9 cellular contexts compared by ENCODE assay signal in the genomic region with DNA sequence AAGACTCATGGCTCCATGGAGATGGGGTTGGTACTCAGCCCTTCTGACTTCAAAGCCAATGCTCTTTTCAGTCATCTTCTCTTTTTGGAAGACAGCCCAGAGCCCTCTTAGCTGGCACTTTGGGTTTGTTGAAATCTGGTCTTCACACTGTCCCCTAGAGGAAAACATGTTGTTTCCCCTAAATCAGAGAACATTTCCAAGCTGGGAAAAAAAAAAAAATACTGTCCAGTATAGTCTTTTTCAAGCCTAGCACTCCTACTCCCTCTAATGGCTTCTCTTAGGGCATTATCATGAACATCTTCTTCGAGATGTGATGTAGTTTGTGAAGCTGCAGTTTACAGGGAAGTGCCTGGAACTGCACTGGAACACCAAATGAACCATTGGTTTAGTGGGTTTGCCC. TPM values are rescaled to one million over a fixed set of nuclear protein-coding genes. Genes with fewer than 3 reads are reported as not detected.
DNase-seq lines count a peak whose midpoint lies in the region; ATAC-seq and TF ChIP-seq lines count a peak whose summit lies in the region.
"Had no signal": no experiment of that assay in that cellular context is flagged by ENCODE, and none has a peak within 500 bp of the region (broad histone marks: within the 10 kb centered on the region; RNA-seq: fewer than 3 reads in every experiment).

No MANE protein-coding gene starts in this region.

- H3K9me2 ChIP-seq in GM23338 (ENCODE audit: insufficient read depth): no peaks in the 10 kb centered on the region
- H3K9me2 ChIP-seq in hepatocyte (replicated peaks; ENCODE audit: insufficient read depth): no peaks in the 10 kb centered on the region

- no peak overlapping the region for H3K27ac Mint-ChIP-seq in GM23338

- WGBS in hepatocyte (ENCODE audit: low lambda C conversion rate, missing lambda C conversion rate): 0% methylated on average over 1 of the region's 1 CpG

- in situ Hi-C loops in ACHN (cut with HindIII; ENCODE audit: low pct_ligation_motif_present, low pct_unique_long_range_greater_than_20kb, low sequenced_read_pairs): no loop called here
- in situ Hi-C loops in SK-MEL-5 (cut with HindIII; ENCODE audit: low pct_unique_long_range_greater_than_20kb, low sequenced_read_pairs): no loop called here

- no peak overlapping the region for H3K4me2 ChIP-seq in GM23338
- H3K4me2 ChIP-seq in hepatocyte: no peak overlapping the region

- peak; percentile 62 for DNase-seq in ACHN
- DNase-seq in GM23338 (ENCODE audit: low spot score): peak; percentile 43
- peak; percentile 76 for DNase-seq in SK-MEL-5 (ENCODE audit: low read depth, low spot score)
- DNase-seq in hepatocyte (ENCODE audit: low spot score): peak; percentile 49
- no peak for DNase-seq in GM19240 (ENCODE audit: insufficient read length, low spot score)
- no peak for DNase-seq in DMS153 (lab: John Stamatoyannopoulos, UW)

- H3K27ac ChIP-seq in GM23338 (ENCODE audit: low read depth): no peak overlapping the region
- H3K27ac ChIP-seq in hepatocyte: no peak overlapping the region

- no peak overlapping the region for H3K4me3 Mint-ChIP-seq in GM23338

- H3K36me3 ChIP-seq in GM23338 (ENCODE audit: insufficient read depth): no peaks in the 10 kb centered on the region
- no peaks in the 10 kb centered on the region for H3K36me3 ChIP-seq in hepatocyte (replicated peaks; ENCODE audit: insufficient read depth, low read depth)

- H3K4me1 ChIP-seq in GM23338 (ENCODE audit: insufficient read depth) (peaks cover 29% of the 10 kb centered on the region), hepatocyte (ENCODE audit: insufficient read depth) (peaks cover 11% of the 10 kb centered on the region)

- 0 out of 2 replicates have a peak, but pooled peaks cover 3% of the 10 kb centered on the region for H3F3A ChIP-seq in GM23338 (replicated peaks; ENCODE audit: low read depth)

- no peak overlapping the region for H3K4me3 ChIP-seq in GM23338
- no peak overlapping the region for H3K4me3 ChIP-seq in hepatocyte

- peaks cover 17% of the 10 kb centered on the region for H3K27me3 Mint-ChIP-seq in GM23338 (ENCODE audit: insufficient read depth, low read depth, poor library complexity)

- H3K4me1 Mint-ChIP-seq in GM23338: peaks cover 34% of the 10 kb centered on the region

- peaks cover 15% of the 10 kb centered on the region for H3K79me2 ChIP-seq in GM23338 (replicated peaks; ENCODE audit: insufficient read depth)
- peaks cover 18% of the 10 kb centered on the region for H3K79me2 ChIP-seq in hepatocyte

- no peaks in the 10 kb centered on the region; the same call in 2 of the 3 replicates for H3K9me3 Mint-ChIP-seq in GM23338

- TF ChIP-seq CTCF in GM23338 (conservative IDR thresholded peaks at IDR 0.05; ENCODE audit: low read depth in 2 of 2) (peak; percentile 41 to 42; a peak in 3 of 4 replicates), hepatocyte (IDR thresholded peaks at IDR 0.05; ENCODE audit: poor library complexity) (peak; percentile 58)

- H2AFZ ChIP-seq in GM23338 (peak overlapping the region; percentile 20; the same call in 1 of the 2 replicates), hepatocyte (no peak overlapping the region)

- H3K27me3 ChIP-seq in GM23338 (ENCODE audit: insufficient read depth) (no peaks in the 10 kb centered on the region), hepatocyte (no peaks in the 10 kb centered on the region)

- no peak for ATAC-seq in GM23338
- ATAC-seq in GM21786 (IDR thresholded peaks at IDR 0.05; ENCODE audit: unreplicated experiment): no peak
- ATAC-seq in HG03442 (IDR thresholded peaks at IDR 0.05; ENCODE audit: unreplicated experiment): no peak

- no peaks in the 10 kb centered on the region for H3K9me3 ChIP-seq in hepatocyte (ENCODE audit: low read depth)

- no peaks in the 10 kb centered on the region for H4K20me1 ChIP-seq in GM23338 (replicated peaks; ENCODE audit: insufficient read depth)
- H4K20me1 ChIP-seq in hepatocyte (ENCODE audit: insufficient read depth, poor library complexity, severe bottlenecking): peaks cover 15% of the 10 kb centered on the region

- H3K36me3 Mint-ChIP-seq in GM23338 (ENCODE audit: low read depth): peaks cover 10% of the 10 kb centered on the region; the same call in 2 of the 3 replicates

TF ChIP-seq in GM23338, 12 proteins besides CTCF, POLR2A, EP300 and RAD21 (continues in another document):
- TF ChIP-seq CREB1 (CRISPR knock-in tag; IDR thresholded peaks at IDR 0.05; ENCODE audit: low read depth): no peak
- TF ChIP-seq POLR2AphosphoS5 (IDR thresholded peaks at IDR 0.05; ENCODE audit: low read depth): no peak
- TF ChIP-seq EZH2phosphoT487 (IDR thresholded peaks at IDR 0.05; ENCODE audit: unreplicated experiment): no peak
- TF ChIP-seq ZNF114 (CRISPR knock-in tag; IDR thresholded peaks at IDR 0.05): no peak
- TF ChIP-seq, protein P1, sequence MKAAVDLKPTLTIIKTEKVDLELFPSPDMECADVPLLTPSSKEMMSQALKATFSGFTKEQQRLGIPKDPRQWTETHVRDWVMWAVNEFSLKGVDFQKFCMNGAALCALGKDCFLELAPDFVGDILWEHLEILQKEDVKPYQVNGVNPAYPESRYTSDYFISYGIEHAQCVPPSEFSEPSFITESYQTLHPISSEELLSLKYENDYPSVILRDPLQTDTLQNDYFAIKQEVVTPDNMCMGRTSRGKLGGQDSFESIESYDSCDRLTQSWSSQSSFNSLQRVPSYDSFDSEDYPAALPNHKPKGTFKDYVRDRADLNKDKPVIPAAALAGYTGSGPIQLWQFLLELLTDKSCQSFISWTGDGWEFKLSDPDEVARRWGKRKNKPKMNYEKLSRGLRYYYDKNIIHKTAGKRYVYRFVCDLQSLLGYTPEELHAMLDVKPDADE (IDR thresholded peaks at IDR 0.05): no peak
- no peak for TF ChIP-seq NANOG (IDR thresholded peaks at IDR 0.05; ENCODE audit: borderline replicate concordance)

RNA-seq across cellular contexts. Expression of a gene that starts 3.0 kb away (rescaled TPM):
- total RNA-seq in GM23338 (2014; rRNA removed; shearing (Covaris generic)): 80.3 and 87.9 TPM in 2 replicates
- polyA plus RNA-seq in GM23338 (2016; fragmentation: Nextera tagmentation; extraction: Ambion mirVana) (55.8 and 63.2 TPM in 2 replicates), hepatocyte (39.9 and 44.0 TPM in 2 replicates)
- 66.1 and 67.3 TPM in 2 replicates for total RNA-seq in SK-MEL-5 (2014; rRNA removed; shearing (Covaris generic))
- 39.6 and 53.6 TPM in 2 replicates for polyA plus RNA-seq in SK-MEL-5 (2015; cell fraction: cytosol; rRNA removed)
- 73.5 and 95.0 TPM in 2 replicates for polyA plus RNA-seq in SK-MEL-5 (2015; cell fraction: nucleus; rRNA removed)
- total RNA-seq in hepatocyte: 68.4 and 77.5 TPM in 2 replicates

RNA-seq across cellular contexts. Expression of a gene that starts 5.0 kb away (rescaled TPM):
- 5.2 and 5.6 TPM in 2 replicates for total RNA-seq in GM23338 (2014; rRNA removed; shearing (Covaris generic))
- polyA plus RNA-seq in GM23338 (2016; fragmentation: Nextera tagmentation; extraction: Ambion mirVana) (2.3 and 2.7 TPM in 2 replicates), hepatocyte (8.1 and 12.7 TPM in 2 replicates)
- total RNA-seq in SK-MEL-5 (2014; rRNA removed; shearing (Covaris generic)): 2.4 and 2.7 TPM in 2 replicates
- 4.9 TPM in 2 replicates for polyA plus RNA-seq in SK-MEL-5 (2015; cell fraction: cytosol; rRNA removed)
- 10.9 and 11.0 TPM in 2 replicates for polyA plus RNA-seq in SK-MEL-5 (2015; cell fraction: nucleus; rRNA removed)
- 15.1 and 16.3 TPM in 2 replicates for total RNA-seq in hepatocyte
- total RNA-seq: mononuclear cell had no signal

Comparison
In these comparisons a context has a peak if more than half of its experiments do, and no peak if none do; other contexts are left out.
1. DNase-seq: peak in ACHN (single experiment), GM23338 (single experiment), SK-MEL-5 (single experiment) and hepatocyte (single experiment); none in GM19240 (single experiment) and DMS153 (single experiment).